8 cellular contexts compared by ENCODE assay signal in the genomic region with DNA sequence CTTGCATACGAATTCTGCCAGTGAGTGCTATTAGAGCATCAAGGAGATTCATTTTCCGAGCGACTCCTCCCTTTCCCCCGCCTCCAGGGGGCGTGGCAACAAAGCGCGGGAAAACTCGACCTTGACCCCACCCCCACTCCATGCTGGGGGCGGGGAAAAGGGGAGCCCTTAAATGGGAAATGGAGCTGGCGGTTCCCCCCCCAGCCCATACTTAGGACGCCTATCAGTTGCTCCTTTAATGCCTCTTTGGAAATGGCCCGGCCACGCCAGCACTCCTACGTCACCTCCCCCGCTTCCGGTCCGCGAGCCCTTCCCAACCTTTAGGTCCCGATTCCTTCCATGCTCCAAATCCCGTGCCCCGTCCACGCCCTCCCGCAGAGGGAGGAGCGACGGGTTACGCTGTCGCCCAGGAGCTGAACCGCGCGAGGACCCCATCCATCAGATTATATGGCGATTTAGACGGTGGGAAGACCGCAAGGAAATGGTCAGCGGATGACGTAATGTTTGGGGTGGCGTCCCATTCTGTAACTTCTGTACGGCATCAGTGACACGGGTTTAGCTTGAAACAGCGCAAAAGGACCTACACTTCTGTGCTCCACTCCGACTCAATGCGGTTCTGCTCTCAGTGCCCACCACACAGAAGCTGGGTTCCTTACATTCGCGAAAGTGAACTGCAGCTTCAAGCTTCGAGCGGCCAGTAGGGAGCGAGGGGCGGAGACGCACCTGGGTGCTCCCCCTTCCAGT.
DNase-seq lines count a peak whose midpoint lies in the region; ATAC-seq lines count a peak whose summit lies in the region.

No MANE protein-coding gene starts in this region.

- H3K4me3 Mint-ChIP-seq in central memory CD8-positive, alpha-beta T cell, result peak overlapping the region; percentile 91

- no peaks in the 10 kb centered on the region for H3K27me3 Mint-ChIP-seq in central memory CD8-positive, alpha-beta T cell

- DNase-seq in AG08395 (ENCODE audit: low spot score), result peak; percentile 96
- DNase-seq in NCI-H345 treated with DMSO at 0.1 percent for 48 hours (lab: John Stamatoyannopoulos, UW; ENCODE audit: unreplicated experiment), result peak; percentile 100
- DNase-seq in activated CD4-positive, CD25-positive, alpha-beta regulatory T cell treated with anti-CD3 and anti-CD28 coated beads, Interleukin-2, amount 50 U/mL, for 16 hours (ENCODE audit: low read depth, low spot score), result peak; percentile 96
- DNase-seq in central memory CD8-positive, alpha-beta T cell (ENCODE audit: low spot score in 2 of 2), result peak; percentile 95
- peak; percentile 97 for DNase-seq in iris pigment epithelial cell (ENCODE audit: low read depth)
- DNase-seq in stimulated activated CD4-positive, alpha-beta T cell treated with anti-CD3 and anti-CD28 coated beads, Interleukin-12 subunit alpha, Interleukin-12 subunit beta, amount 100 ng/mL, for 24 hours (ENCODE audit: low read depth in 2 of 2), result peak; percentile 93 to 95

- H3K36me3 Mint-ChIP-seq in central memory CD8-positive, alpha-beta T cell (ENCODE audit: insufficient read depth), result peaks cover 23% of the 10 kb centered on the region

- peaks cover 38% of the 10 kb centered on the region for H3K4me1 Mint-ChIP-seq in central memory CD8-positive, alpha-beta T cell

- no peaks in the 10 kb centered on the region for H3K9me3 Mint-ChIP-seq in central memory CD8-positive, alpha-beta T cell

- peak overlapping the region; percentile 91 for H3K27ac Mint-ChIP-seq in central memory CD8-positive, alpha-beta T cell (ENCODE audit: low read depth)

- peak; percentile 33 for ATAC-seq in GM19023 (IDR thresholded peaks at IDR 0.05; ENCODE audit: unreplicated experiment)
- peak; percentile 40 for ATAC-seq in HG03280 (IDR thresholded peaks at IDR 0.05; ENCODE audit: unreplicated experiment)
- peak; percentile 40 for ATAC-seq in central memory CD8-positive, alpha-beta T cell (replicated peaks; ENCODE audit: extremely low read depth, poor library complexity, severe bottlenecking)

Comparison
In these comparisons a context has a peak if more than half of its experiments do, and no peak if none do; other contexts are left out.
1. Peak in every context shown above with its lines: DNase-seq and ATAC-seq.